27 cellular contexts compared by ENCODE assay signal in genomic region chr14:84247693-84248092, GRCh38.
"Had no signal": no experiment of that assay in that cellular context is flagged by ENCODE, and none has a peak within 500 bp of the region (broad histone marks: within the 10 kb centered on the region; RNA-seq: fewer than 3 reads in every experiment).

No MANE protein-coding gene starts in this region.

- H3K9me3 ChIP-seq: suprapubic skin, testis, thoracic aorta, thyroid gland, tibial artery, tibial nerve, transverse colon, upper lobe of left lung, upper lobe of right lung, uterus, vagina had no signal

- H3K27me3 ChIP-seq: stomach, suprapubic skin, testis, thyroid gland, tibial artery, tibial nerve, transverse colon, upper lobe of left lung, upper lobe of right lung, uterus, vagina had no signal

- H3K4me3 ChIP-seq: stomach, suprapubic skin, testis, thoracic aorta, thyroid gland, tibial artery, tibial nerve, transverse colon, upper lobe of left lung, upper lobe of right lung, uterus, vagina had no signal

- FAIRE-seq: urothelium cell line had no signal

- H3K4me1 ChIP-seq: suprapubic skin, testis, tibial artery, tibial nerve, transverse colon, upper lobe of left lung, upper lobe of right lung, uterus, vagina had no signal

- DNase-seq: stimulated activated CD4-positive, alpha-beta T cell treated with anti-CD3 and anti-CD28 coated beads, Interleukin-2, amount 100 ng/mL, for 48 hours; stimulated activated CD4-positive, alpha-beta T cell treated with anti-CD3 and anti-CD28 coated beads, Interleukin-4, amount 100 ng/mL, for 1 hour; stimulated activated CD4-positive, alpha-beta T cell treated with anti-CD3 and anti-CD28 coated beads, Interleukin-4, amount 100 ng/mL, for 24 hours; stimulated activated CD4-positive, alpha-beta T cell treated with anti-CD3 and anti-CD28 coated beads, Interleukin-4, amount 100 ng/mL, for 4 hours; stimulated activated CD8-positive, alpha-beta memory T cell treated with anti-CD3 and anti-CD28 coated beads, Interleukin-4, amount 100 ng/mL, for 48 hours; stimulated activated naive B cell treated with anti-CD40 and anti-IgM and Interleukin-4, amounts not matched to agents 10 μg/mL and 1 μg/mL and 100 μg/mL, for 72 hours; stimulated activated naive CD4-positive, alpha-beta T cell; stimulated activated naive CD4-positive, alpha-beta T cell treated with Interleukin-2 at 50 U/mL for 16 hours; stimulated activated naive CD8-positive, alpha-beta T cell treated with anti-CD3 and anti-CD28 coated beads, Interleukin-15, amount 100 ng/mL, for 72 hours; stimulated activated naive CD8-positive, alpha-beta T cell treated with anti-CD3 and anti-CD28 coated beads, Interleukin-15, Interleukin-2, amounts not matched to agents 100 U/mL and 50 U/mL, for 24 hours; stomach; substantia nigra; testis; thyroid gland; tibial artery; transverse colon; trophoblast cell; upper lobe of left lung; upper lobe of right lung; uterus had no signal

- H3K27ac ChIP-seq: stomach, suprapubic skin, testis, thoracic aorta, thyroid gland, tibial artery, tibial nerve, transverse colon, upper lobe of left lung, upper lobe of right lung, uterus, vagina had no signal

- H3K36me3 ChIP-seq: stomach, suprapubic skin, thoracic aorta, thyroid gland, tibial artery, tibial nerve, transverse colon, upper lobe of left lung, upper lobe of right lung, uterus, vagina had no signal

- ATAC-seq: stimulated activated effector memory CD8-positive, alpha-beta T cell treated with anti-CD3 and anti-CD28 coated beads, Interleukin-12 subunit alpha, Interleukin-12 subunit beta, amount 100 ng/mL, for 72 hours; stimulated activated memory B cell treated with anti-CD40 and anti-IgM and Interleukin-4, amounts not matched to agents 10 μg/mL and 1 μg/mL and 100 μg/mL, for 72 hours; stimulated activated naive B cell treated with anti-CD40 and anti-IgM and Interleukin-4, amounts not matched to agents 10 μg/mL and 1 μg/mL and 100 μg/mL, for 72 hours; stimulated activated naive CD8-positive, alpha-beta T cell treated with anti-CD3 and anti-CD28 coated beads, Interleukin-15, amount 100 ng/mL, for 72 hours; stimulated activated naive CD8-positive, alpha-beta T cell treated with anti-CD3 and anti-CD28 coated beads, Interleukin-15, Interleukin-2, amounts not matched to agents 100 U/mL and 50 U/mL, for 24 hours; upper lobe of right lung had no signal
